Comparison of ENCODE assay signal across 16 cellular contexts in the genomic region with DNA sequence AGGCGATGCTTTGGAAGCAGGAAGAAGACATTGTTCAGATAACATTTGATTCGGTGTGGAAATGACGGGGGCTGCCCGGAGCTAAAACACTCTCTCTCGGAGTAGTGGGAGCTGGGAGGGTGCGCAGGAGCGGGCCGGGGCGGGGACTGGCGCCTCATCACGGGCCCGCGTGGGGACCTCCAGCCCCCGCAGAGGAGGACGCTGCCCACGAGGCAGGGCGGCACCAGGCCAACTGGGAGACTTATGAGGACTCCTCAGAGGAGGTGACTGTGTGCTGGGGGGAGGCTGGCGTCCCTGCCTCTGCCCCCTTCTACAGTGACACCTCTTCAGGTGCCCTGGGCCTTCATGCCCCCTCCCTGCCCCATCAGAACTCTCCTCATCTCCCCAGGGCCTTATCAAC. TPM values are rescaled to one million over a fixed set of nuclear protein-coding genes. Genes with fewer than 3 reads are reported as not detected.
DNase-seq lines count a peak whose midpoint lies in the region; ATAC-seq and TF ChIP-seq lines count a peak whose summit lies in the region.
"Had no signal": no experiment of that assay in that cellular context is flagged by ENCODE, and none has a peak within 500 bp of the region (broad histone marks: within the 10 kb centered on the region; RNA-seq: fewer than 3 reads in every experiment).

No MANE protein-coding gene starts in this region.

- peaks cover 0 to 3% (median 0%) of the 10 kb centered on the region in 4 donors for H3K4me1 ChIP-seq in transverse colon
- H3K4me1 ChIP-seq: Peyer's patch had no signal

- no peak for TF ChIP-seq CTCF in transverse colon (IDR thresholded peaks at IDR 0.05)

- 33 to 61% methylated on average over 1 to 3 of the region's 18 CpGs for WGBS in transverse colon (ENCODE audit: low coverage in 1 of 2), 2 donors

- peaks cover 14% of the 10 kb centered on the region for H3K27me3 Mint-ChIP-seq in activated T-cell treated with anti-CD3 and anti-CD28 coated beads, Interleukin-2, amount 50 U/mL, for 24 hours
- peaks cover 5 to 9% (median 7%) of the 10 kb centered on the region in 3 donors for H3K27me3 Mint-ChIP-seq in naive B cell

- H3K27ac ChIP-seq in transverse colon = no peak overlapping the region
- H3K27ac ChIP-seq: Peyer's patch had no signal

- intact Hi-C loops in transverse colon (cut with DNase I; ENCODE audit: low total_unique reads) = no loop called here

- no peaks in the 10 kb centered on the region for H3K36me3 Mint-ChIP-seq in activated T-cell treated with anti-CD3 and anti-CD28 coated beads, Interleukin-2, amount 50 U/mL, for 24 hours (ENCODE audit: low read depth)
- H3K36me3 Mint-ChIP-seq in naive B cell = no peaks in the 10 kb centered on the region

- peaks cover 3% of the 10 kb centered on the region for H3K4me1 Mint-ChIP-seq in activated T-cell treated with anti-CD3 and anti-CD28 coated beads, Interleukin-2, amount 50 U/mL, for 24 hours (ENCODE audit: low read depth)
- H3K4me1 Mint-ChIP-seq in naive B cell = no peaks in the 10 kb centered on the region

- no peak for TF ChIP-seq POLR2A in transverse colon (IDR thresholded peaks at IDR 0.05)

- H3K27me3 ChIP-seq in transverse colon = no peaks in the 10 kb centered on the region
- H3K27me3 ChIP-seq: Peyer's patch had no signal

- H3K9me3 ChIP-seq in transverse colon = no peaks in the 10 kb centered on the region
- H3K9me3 ChIP-seq: Peyer's patch had no signal

- peak overlapping the region; percentile 44 for H3K4me3 Mint-ChIP-seq in activated T-cell treated with anti-CD3 and anti-CD28 coated beads, Interleukin-2, amount 50 U/mL, for 24 hours
- peak overlapping the region in 6 of 8 donors; percentile 45 to 78 (median 59) for H3K4me3 Mint-ChIP-seq in naive B cell
- H3K4me3 Mint-ChIP-seq: activated CD4-positive, alpha-beta T cell treated with anti-CD3 and anti-CD28 coated beads, Interleukin-2, amount 10 ng/mL, durations not matched to agents 7 days and 5 days had no signal

- ATAC-seq in esophagus mucosa (peak; percentile 15), naive B cell (ENCODE audit: low read depth in 2 of 2) (no peak), HG03521 (IDR thresholded peaks at IDR 0.05; ENCODE audit: unreplicated experiment) (no peak)

- no peaks in the 10 kb centered on the region for H3K9me3 Mint-ChIP-seq in activated T-cell treated with anti-CD3 and anti-CD28 coated beads, Interleukin-2, amount 50 U/mL, for 24 hours
- H3K9me3 Mint-ChIP-seq in naive B cell = no peaks in the 10 kb centered on the region
- H3K9me3 Mint-ChIP-seq: activated CD4-positive, alpha-beta T cell treated with anti-CD3 and anti-CD28 coated beads, Interleukin-2, amount 10 ng/mL, durations not matched to agents 7 days and 5 days had no signal

- no peak for TF ChIP-seq EP300 in transverse colon (IDR thresholded peaks at IDR 0.05; ENCODE audit: low read depth)

- H3K27ac Mint-ChIP-seq in activated T-cell treated with anti-CD3 and anti-CD28 coated beads, Interleukin-2, amount 50 U/mL, for 24 hours = no peak overlapping the region
- peak overlapping the region in 1 of 6 donors; percentile 69 for H3K27ac Mint-ChIP-seq in naive B cell
- H3K27ac Mint-ChIP-seq: activated CD4-positive, alpha-beta T cell treated with anti-CD3 and anti-CD28 coated beads, Interleukin-2, amount 10 ng/mL, durations not matched to agents 7 days and 5 days had no signal

- DNase-seq in activated T-cell treated with anti-CD3 and anti-CD28 coated beads, Interleukin-2, amount 50 U/mL, for 24 hours = no peak
- no peak for DNase-seq in activated T-cell treated with anti-CD3 and anti-CD28 coated beads, Interleukin-2, amount 50 U/mL, for 1 hour
- DNase-seq in naive B cell (no peak), transverse colon (no peak), islet precursor cell (no peak), hypothalamus (lab: John Stamatoyannopoulos, UW) (no peak)
- DNase-seq: 8988T; activated CD4-positive, alpha-beta T cell treated with anti-CD3 and anti-CD28 coated beads, Interleukin-2, amount 10 ng/mL, durations not matched to agents 7 days and 5 days; activated effector memory CD4-positive, alpha-beta T cell treated with Interleukin-2 at 50 U/mL for 16 hours; NCI-H226; Peyer's patch; stimulated activated CD4-positive, alpha-beta T cell treated with anti-CD3 and anti-CD28 coated beads, Interleukin-4, amount 100 ng/mL, for 4 hours; T-helper 2 cell had no signal

- in situ Hi-C loops in transverse colon (cut with MboI; ENCODE audit: low pct_ligation_motif_present in 1 of 4, low pct_unique_long_range_greater_than_20kb in 1 of 4, low sequenced_read_pairs in 3 of 4) = no loop called here

- peak overlapping the region in 3 of 4 donors; percentile 4 to 45 (median 38) for H3K4me3 ChIP-seq in transverse colon

- no peaks in the 10 kb centered on the region for H3K36me3 ChIP-seq in transverse colon
- H3K36me3 ChIP-seq: Peyer's patch had no signal

RNA-seq across cellular contexts. Expression of a gene that starts 15.2 kb away (rescaled TPM):
- total RNA-seq in esophagus mucosa (0.08 TPM), transverse colon (10 to 100 TPM in 1 of 4 donors, 1 to 10 TPM in 1, under 1 TPM in 1, not detected in 1; 0.95 to 21.9 (median 1.2) TPM)
- not detected for polyA plus RNA-seq in naive B cell (ENCODE audit: low read depth in 6 of 6)
- total RNA-seq: activated CD4-positive, alpha-beta T cell treated with anti-CD3 and anti-CD28 coated beads, Interleukin-2, amount 10 ng/mL, durations not matched to agents 7 days and 5 days had no signal

RNA-seq across cellular contexts. Expression of a gene that starts 42.1 kb away (rescaled TPM):
- total RNA-seq in esophagus mucosa (not detected), transverse colon (10 to 100 TPM in 2 of 4 donors, 1 to 10 TPM in 2; 1.4 to 59.9 (median 14.7) TPM)
- polyA plus RNA-seq in naive B cell (ENCODE audit: low read depth in 6 of 6) = under 1 TPM in 1 of 6 donors, not detected in 5; 0.28 TPM
- total RNA-seq: activated CD4-positive, alpha-beta T cell treated with anti-CD3 and anti-CD28 coated beads, Interleukin-2, amount 10 ng/mL, durations not matched to agents 7 days and 5 days; glomerular endothelial cell had no signal
